Comparison of ENCODE assay signal across 13 cellular contexts in genomic region chrX:133726211-133726630, GRCh38.
DNase-seq lines count a peak whose midpoint lies in the region; ATAC-seq, FAIRE-seq and TF ChIP-seq lines count a peak whose summit lies in the region.
"Had no signal": no experiment of that assay in that cellular context is flagged by ENCODE, and none has a peak within 500 bp of the region (broad histone marks: within the 10 kb centered on the region; RNA-seq: fewer than 3 reads in every experiment).

No MANE protein-coding gene starts in this region.

- peak; percentile 29 for FAIRE-seq in keratinocyte (lab: Jason Lieb, UNC)

- no peaks in the 10 kb centered on the region for H4K20me1 ChIP-seq in keratinocyte (ENCODE audit: control insufficient read depth, extremely low read depth, insufficient read depth, low read length)

- no peaks in the 10 kb centered on the region for H3K79me2 ChIP-seq in keratinocyte (ENCODE audit: control insufficient read depth, insufficient read depth, low read length)

- H3K27me3 ChIP-seq in BJ (ENCODE audit: control insufficient read depth, insufficient read depth, low read length), result no peaks in the 10 kb centered on the region
- no peaks in the 10 kb centered on the region for H3K27me3 ChIP-seq in MG63
- H3K27me3 ChIP-seq in keratinocyte (ENCODE audit: control insufficient read depth, extremely low read depth, insufficient read depth, low read length), result no peaks in the 10 kb centered on the region
- H3K27me3 ChIP-seq in ovary, result no peaks in the 10 kb centered on the region

- CTCF ChIA-PET in BJ (lab: Yijun Ruan, JAX), result no interaction called here
- CTCF ChIA-PET in activated CD8-positive, alpha-beta T cell treated with anti-CD3 and anti-CD28 coated beads for 36 hours (lab: Charles Lee), result no interaction called here

- ATAC-seq in SK-N-SH treated with all-trans-retinoic acid at 6 μM for 48 hours, result peak; percentile 99
- no peak for ATAC-seq in activated CD8-positive, alpha-beta T cell treated with anti-CD3 and anti-CD28 coated beads for 36 hours
- ATAC-seq in HG02610 (IDR thresholded peaks at IDR 0.05; ENCODE audit: unreplicated experiment), result no peak
- ATAC-seq: naive thymus-derived CD8-positive, alpha-beta T cell; Right ventricle myocardium inferior had no signal

- H3K4me1 ChIP-seq in keratinocyte (ENCODE audit: control insufficient read depth, extremely low read depth, insufficient read depth, low read length), result peaks cover 14% of the 10 kb centered on the region
- H3K4me1 ChIP-seq in ovary (ENCODE audit: insufficient read depth), result no peaks in the 10 kb centered on the region

- H3K9me1 ChIP-seq in keratinocyte (ENCODE audit: control insufficient read depth, extremely low read depth, insufficient read depth, low read length), result no peaks in the 10 kb centered on the region

- no peak for TF ChIP-seq POLR2A in ovary (IDR thresholded peaks at IDR 0.05)

- no peaks in the 10 kb centered on the region for H3K36me3 ChIP-seq in BJ (ENCODE audit: control insufficient read depth, insufficient read depth, low read length)
- H3K36me3 ChIP-seq in MG63, result no peaks in the 10 kb centered on the region
- H3K36me3 ChIP-seq in keratinocyte (ENCODE audit: control insufficient read depth in 2 of 2, extremely low read depth in 1 of 2, insufficient read depth in 2 of 2, low read length in 2 of 2), result no peaks in the 10 kb centered on the region
- H3K36me3 ChIP-seq in ovary, result no peaks in the 10 kb centered on the region

- no peaks in the 10 kb centered on the region for H3K27me3 Mint-ChIP-seq in activated CD8-positive, alpha-beta T cell treated with anti-CD3 and anti-CD28 coated beads for 36 hours
- H3K27me3 Mint-ChIP-seq: naive thymus-derived CD8-positive, alpha-beta T cell had no signal

- H3K4me1 Mint-ChIP-seq in activated CD8-positive, alpha-beta T cell treated with anti-CD3 and anti-CD28 coated beads for 36 hours (ENCODE audit: low read depth), result peaks cover 12% of the 10 kb centered on the region

- H3K4me2 ChIP-seq in keratinocyte (ENCODE audit: control insufficient read depth, extremely low read depth, insufficient read depth, low read depth, low read length), result peak overlapping the region; percentile 0

- H3K9ac ChIP-seq in keratinocyte (ENCODE audit: control insufficient read depth, extremely low read depth, insufficient read depth, low read length), result no peak overlapping the region

- H2AFZ ChIP-seq in keratinocyte (ENCODE audit: control insufficient read depth, low read length), result no peak overlapping the region

- H3K9me3 Mint-ChIP-seq in activated CD8-positive, alpha-beta T cell treated with anti-CD3 and anti-CD28 coated beads for 36 hours, result no peaks in the 10 kb centered on the region
- H3K9me3 Mint-ChIP-seq: endodermal cell had no signal

- WGBS in ovary, 3 donors, result 31 to 44% (median 33%) methylated on average over 2 of the region's 2 CpGs

- POLR2A ChIA-PET in BJ (lab: Charles Lee), result no interaction called here
- POLR2A ChIA-PET in activated CD8-positive, alpha-beta T cell treated with anti-CD3 and anti-CD28 coated beads for 36 hours (lab: Charles Lee), result no interaction called here

- intact Hi-C loops in ovary (cut with DNase I), result no loop called here
- intact Hi-C loops in activated CD8-positive, alpha-beta T cell treated with anti-CD3 and anti-CD28 coated beads for 36 hours (cut with micrococcal nuclease), result no loop called here

- no peak overlapping the region for H3K27ac Mint-ChIP-seq in activated CD8-positive, alpha-beta T cell treated with anti-CD3 and anti-CD28 coated beads for 36 hours
- H3K27ac Mint-ChIP-seq: endodermal cell had no signal

- H3K27ac ChIP-seq in keratinocyte (ENCODE audit: control insufficient read depth, insufficient read depth, low read length) (peak overlapping the region; percentile 53), ovary (no peak overlapping the region)
- H3K27ac ChIP-seq: HL-60 had no signal

- DNase-seq in BJ (ENCODE audit: low read depth) (peak; percentile 26), MG63 (peak; percentile 52), keratinocyte (ENCODE audit: low read depth, low spot score) (peak; percentile 46), ovary (no peak), HK-2 (ENCODE audit: unreplicated experiment) (no peak)
- DNase-seq in activated CD8-positive, alpha-beta T cell treated with anti-CD3 and anti-CD28 coated beads for 36 hours, result no peak
- DNase-seq: activated CD8-positive, alpha-beta memory T cell treated with anti-CD3 and anti-CD28 coated beads, Interleukin-2, amount 50 U/mL, for 4 hours; endodermal cell; naive thymus-derived CD8-positive, alpha-beta T cell had no signal

- dilution Hi-C loops in keratinocyte (cut with MboI; ENCODE audit: extremely low pct_ligation_motif_present, low sequenced_read_pairs), result no loop called here

- no peak overlapping the region for H3K4me3 Mint-ChIP-seq in activated CD8-positive, alpha-beta T cell treated with anti-CD3 and anti-CD28 coated beads for 36 hours
- H3K4me3 Mint-ChIP-seq: endodermal cell; naive thymus-derived CD8-positive, alpha-beta T cell had no signal

- H3K9me3 ChIP-seq in MG63 (no peaks in the 10 kb centered on the region), keratinocyte (ENCODE audit: control insufficient read depth, low read depth, low read length) (no peaks in the 10 kb centered on the region), ovary (no peaks in the 10 kb centered on the region)

- no peaks in the 10 kb centered on the region for H3K36me3 Mint-ChIP-seq in activated CD8-positive, alpha-beta T cell treated with anti-CD3 and anti-CD28 coated beads for 36 hours (ENCODE audit: low read depth)
- H3K36me3 Mint-ChIP-seq: naive thymus-derived CD8-positive, alpha-beta T cell had no signal

- TF ChIP-seq EP300 in ovary (IDR thresholded peaks at IDR 0.05), result no peak

- H3K4me3 ChIP-seq in BJ (ENCODE audit: low read depth, low read length) (no peak overlapping the region), MG63 (no peak overlapping the region), keratinocyte (ENCODE audit: control insufficient read depth in 2 of 3, extremely low read depth in 1 of 3, insufficient read depth in 2 of 3, low read depth in 1 of 3, low read length in 3 of 3) (no peak overlapping the region), ovary (no peak overlapping the region)

- TF ChIP-seq CTCF in BJ (IDR thresholded peaks at IDR 0.05; ENCODE audit: insufficient read depth, low read depth, low read length) (no peak), keratinocyte (optimal IDR thresholded peaks at IDR 0.05 in 1 of 3, IDR thresholded peaks at IDR 0.05 in 1 of 3, conservative IDR thresholded peaks at IDR 0.05 in 1 of 3; ENCODE audit: extremely low read depth in 1 of 3, insufficient read depth in 2 of 3, low read length in 3 of 3) (no peak), ovary (IDR thresholded peaks at IDR 0.05) (no peak)
- no peak for TF ChIP-seq CTCF in activated CD8-positive, alpha-beta T cell treated with anti-CD3 and anti-CD28 coated beads for 36 hours (IDR thresholded peaks at IDR 0.05)

TF ChIP-seq in SK-N-SH treated with all-trans-retinoic acid at 6 μM for 48 hours, 23 proteins besides CTCF, POLR2A, EP300 and RAD21:
- TF ChIP-seq ZNF8 (CRISPR knock-in tag; IDR thresholded peaks at IDR 0.05), result no peak
- no peak for TF ChIP-seq OSR1 (CRISPR knock-in tag; IDR thresholded peaks at IDR 0.05)
- TF ChIP-seq TSHZ2 (CRISPR knock-in tag; IDR thresholded peaks at IDR 0.05), result no peak

Comparison
In these comparisons a context has a peak if more than half of its experiments do, and no peak if none do; other contexts are left out.
1. DNase-seq: peak in BJ (single experiment), MG63 (single experiment) and keratinocyte (single experiment); none in ovary (0 of 5), activated CD8-positive, alpha-beta T cell treated with anti-CD3 and anti-CD28 coated beads for 36 hours (single experiment) and HK-2 (single experiment).